In the genomic region with DNA sequence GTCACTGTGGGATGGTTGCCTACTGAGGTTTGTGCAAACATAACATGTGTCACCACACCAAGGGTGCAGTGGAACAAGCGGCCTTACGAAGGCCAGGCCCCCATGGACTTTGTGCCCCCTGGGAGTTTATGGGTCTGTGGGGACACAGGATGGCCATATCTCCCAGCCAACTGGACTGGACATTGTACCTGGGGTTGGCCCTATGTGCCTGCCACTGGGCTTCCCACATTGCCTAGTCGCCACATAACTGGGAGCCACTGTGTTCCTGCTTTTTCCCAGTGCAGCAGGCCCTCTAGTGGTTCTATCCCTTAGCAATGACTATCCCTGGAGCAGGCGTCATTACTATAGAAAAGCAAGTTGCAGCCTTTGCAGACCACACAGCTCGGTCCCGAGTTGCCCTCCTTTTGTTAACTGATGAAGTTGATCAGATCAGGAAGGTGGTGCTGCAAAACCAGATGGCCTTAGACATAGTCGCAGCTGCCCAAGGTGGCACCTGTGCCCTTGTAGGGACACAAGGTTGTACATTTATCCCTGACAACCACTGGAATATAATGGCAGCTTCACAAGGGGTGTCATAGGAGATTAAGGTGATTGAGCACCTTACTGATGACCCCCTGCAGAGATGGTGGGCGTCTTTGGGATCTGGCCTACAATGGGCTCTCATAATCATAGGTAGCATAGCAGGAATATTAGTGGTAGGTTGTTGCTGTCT, we compare ENCODE assay signal across 1 cellular context.
A peak's percentile ranks its signal among the peaks of the same experiment; 100 is the strongest.
TF ChIP-seq lines count a peak whose summit lies in the region.

No MANE protein-coding gene starts in this region.

TF ChIP-seq in HepG2, 621 proteins besides CTCF, POLR2A, EP300 and RAD21 (continues in another document):
- TF ChIP-seq ZNF30 (CRISPR knock-in tag; IDR thresholded peaks at IDR 0.05) (no peak), ZMYM4 (CRISPR knock-in tag; IDR thresholded peaks at IDR 0.05) (peak; percentile 91), SIN3A (IDR thresholded peaks at IDR 0.05; ENCODE audit: borderline replicate concordance, low read depth, low read length) (0 out of 2 replicates have a peak, but pooled peaks have one; percentile 24), MIER3 (CRISPR knock-in tag; IDR thresholded peaks at IDR 0.05; ENCODE audit: borderline replicate concordance) (peak; percentile 62; the same call in 1 of the 2 replicates), SRY (CRISPR knock-in tag; IDR thresholded peaks at IDR 0.05) (0 out of 2 replicates have a peak, but pooled peaks have one; percentile 36), SOX5 (CRISPR knock-in tag; IDR thresholded peaks at IDR 0.05; ENCODE audit: borderline replicate concordance) (0 out of 2 replicates have a peak, but pooled peaks have one; percentile 13), ZNF121 (CRISPR knock-in tag; IDR thresholded peaks at IDR 0.05) (peak; percentile 51), YEATS4 (CRISPR knock-in tag; IDR thresholded peaks at IDR 0.05; ENCODE audit: borderline replicate concordance) (peak; percentile 72; the same call in 1 of the 2 replicates), PRMT3 (CRISPR knock-in tag; IDR thresholded peaks at IDR 0.05; ENCODE audit: borderline replicate concordance, low read depth) (no peak), SMAD9 (CRISPR knock-in tag; IDR thresholded peaks at IDR 0.05) (0 out of 2 replicates have a peak, but pooled peaks have one; percentile 37), ZNF205 (CRISPR knock-in tag; IDR thresholded peaks at IDR 0.05) (peak; percentile 51; the same call in 1 of the 2 replicates), RELA (CRISPR knock-in tag; IDR thresholded peaks at IDR 0.05) (no peak), TEAD2 (CRISPR knock-in tag; IDR thresholded peaks at IDR 0.05) (no peak), ADNP (CRISPR knock-in tag; IDR thresholded peaks at IDR 0.05) (0 out of 2 replicates have a peak, but pooled peaks have one; percentile 38), ZNF501 (CRISPR knock-in tag; IDR thresholded peaks at IDR 0.05) (peak; percentile 66), NFYC (CRISPR knock-in tag; IDR thresholded peaks at IDR 0.05) (0 out of 2 replicates have a peak, but pooled peaks have one; percentile 12), GFI1 (CRISPR knock-in tag; IDR thresholded peaks at IDR 0.05; ENCODE audit: borderline replicate concordance) (peak; percentile 77; the same call in 1 of the 2 replicates), FOSL2 (CRISPR knock-in tag; IDR thresholded peaks at IDR 0.05) (peak; percentile 41; the same call in 1 of the 2 replicates), STAG1 (CRISPR knock-in tag; IDR thresholded peaks at IDR 0.05) (peak; percentile 96), SMC3 (IDR thresholded peaks at IDR 0.05; ENCODE audit: low read length) (peak; percentile 91), HOXA5 (CRISPR knock-in tag; IDR thresholded peaks at IDR 0.05) (peak; percentile 81)
- TF ChIP-seq, protein P1, sequence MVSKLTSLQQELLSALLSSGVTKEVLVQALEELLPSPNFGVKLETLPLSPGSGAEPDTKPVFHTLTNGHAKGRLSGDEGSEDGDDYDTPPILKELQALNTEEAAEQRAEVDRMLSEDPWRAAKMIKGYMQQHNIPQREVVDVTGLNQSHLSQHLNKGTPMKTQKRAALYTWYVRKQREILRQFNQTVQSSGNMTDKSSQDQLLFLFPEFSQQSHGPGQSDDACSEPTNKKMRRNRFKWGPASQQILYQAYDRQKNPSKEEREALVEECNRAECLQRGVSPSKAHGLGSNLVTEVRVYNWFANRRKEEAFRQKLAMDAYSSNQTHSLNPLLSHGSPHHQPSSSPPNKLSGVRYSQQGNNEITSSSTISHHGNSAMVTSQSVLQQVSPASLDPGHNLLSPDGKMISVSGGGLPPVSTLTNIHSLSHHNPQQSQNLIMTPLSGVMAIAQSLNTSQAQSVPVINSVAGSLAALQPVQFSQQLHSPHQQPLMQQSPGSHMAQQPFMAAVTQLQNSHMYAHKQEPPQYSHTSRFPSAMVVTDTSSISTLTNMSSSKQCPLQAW (CRISPR knock-in tag; IDR thresholded peaks at IDR 0.05), result peak; percentile 79
- TF ChIP-seq, protein P2, sequence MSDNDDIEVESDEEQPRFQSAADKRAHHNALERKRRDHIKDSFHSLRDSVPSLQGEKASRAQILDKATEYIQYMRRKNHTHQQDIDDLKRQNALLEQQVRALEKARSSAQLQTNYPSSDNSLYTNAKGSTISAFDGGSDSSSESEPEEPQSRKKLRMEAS (IDR thresholded peaks at IDR 0.05), result peak; percentile 50
- TF ChIP-seq, protein P3, sequence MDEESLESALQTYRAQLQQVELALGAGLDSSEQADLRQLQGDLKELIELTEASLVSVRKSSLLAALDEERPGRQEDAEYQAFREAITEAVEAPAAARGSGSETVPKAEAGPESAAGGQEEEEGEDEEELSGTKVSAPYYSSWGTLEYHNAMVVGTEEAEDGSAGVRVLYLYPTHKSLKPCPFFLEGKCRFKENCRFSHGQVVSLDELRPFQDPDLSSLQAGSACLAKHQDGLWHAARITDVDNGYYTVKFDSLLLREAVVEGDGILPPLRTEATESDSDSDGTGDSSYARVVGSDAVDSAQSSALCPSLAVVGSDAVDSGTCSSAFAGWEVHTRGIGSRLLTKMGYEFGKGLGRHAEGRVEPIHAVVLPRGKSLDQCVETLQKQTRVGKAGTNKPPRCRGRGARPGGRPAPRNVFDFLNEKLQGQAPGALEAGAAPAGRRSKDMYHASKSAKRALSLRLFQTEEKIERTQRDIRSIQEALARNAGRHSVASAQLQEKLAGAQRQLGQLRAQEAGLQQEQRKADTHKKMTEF (CRISPR knock-in tag; IDR thresholded peaks at IDR 0.05), result peak; percentile 60; the same call in 1 of the 2 replicates
- TF ChIP-seq, protein P4, sequence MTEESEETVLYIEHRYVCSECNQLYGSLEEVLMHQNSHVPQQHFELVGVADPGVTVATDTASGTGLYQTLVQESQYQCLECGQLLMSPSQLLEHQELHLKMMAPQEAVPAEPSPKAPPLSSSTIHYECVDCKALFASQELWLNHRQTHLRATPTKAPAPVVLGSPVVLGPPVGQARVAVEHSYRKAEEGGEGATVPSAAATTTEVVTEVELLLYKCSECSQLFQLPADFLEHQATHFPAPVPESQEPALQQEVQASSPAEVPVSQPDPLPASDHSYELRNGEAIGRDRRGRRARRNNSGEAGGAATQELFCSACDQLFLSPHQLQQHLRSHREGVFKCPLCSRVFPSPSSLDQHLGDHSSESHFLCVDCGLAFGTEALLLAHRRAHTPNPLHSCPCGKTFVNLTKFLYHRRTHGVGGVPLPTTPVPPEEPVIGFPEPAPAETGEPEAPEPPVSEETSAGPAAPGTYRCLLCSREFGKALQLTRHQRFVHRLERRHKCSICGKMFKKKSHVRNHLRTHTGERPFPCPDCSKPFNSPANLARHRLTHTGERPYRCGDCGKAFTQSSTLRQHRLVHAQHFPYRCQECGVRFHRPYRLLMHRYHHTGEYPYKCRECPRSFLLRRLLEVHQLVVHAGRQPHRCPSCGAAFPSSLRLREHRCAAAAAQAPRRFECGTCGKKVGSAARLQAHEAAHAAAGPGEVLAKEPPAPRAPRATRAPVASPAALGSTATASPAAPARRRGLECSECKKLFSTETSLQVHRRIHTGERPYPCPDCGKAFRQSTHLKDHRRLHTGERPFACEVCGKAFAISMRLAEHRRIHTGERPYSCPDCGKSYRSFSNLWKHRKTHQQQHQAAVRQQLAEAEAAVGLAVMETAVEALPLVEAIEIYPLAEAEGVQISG (CRISPR knock-in tag; IDR thresholded peaks at IDR 0.05), result peak; percentile 76
- TF ChIP-seq, protein P5, sequence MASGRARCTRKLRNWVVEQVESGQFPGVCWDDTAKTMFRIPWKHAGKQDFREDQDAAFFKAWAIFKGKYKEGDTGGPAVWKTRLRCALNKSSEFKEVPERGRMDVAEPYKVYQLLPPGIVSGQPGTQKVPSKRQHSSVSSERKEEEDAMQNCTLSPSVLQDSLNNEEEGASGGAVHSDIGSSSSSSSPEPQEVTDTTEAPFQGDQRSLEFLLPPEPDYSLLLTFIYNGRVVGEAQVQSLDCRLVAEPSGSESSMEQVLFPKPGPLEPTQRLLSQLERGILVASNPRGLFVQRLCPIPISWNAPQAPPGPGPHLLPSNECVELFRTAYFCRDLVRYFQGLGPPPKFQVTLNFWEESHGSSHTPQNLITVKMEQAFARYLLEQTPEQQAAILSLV (CRISPR knock-in tag; IDR thresholded peaks at IDR 0.05; ENCODE audit: borderline replicate concordance), result 0 out of 2 replicates have a peak, but pooled peaks have one; percentile 30
- TF ChIP-seq, protein P6, sequence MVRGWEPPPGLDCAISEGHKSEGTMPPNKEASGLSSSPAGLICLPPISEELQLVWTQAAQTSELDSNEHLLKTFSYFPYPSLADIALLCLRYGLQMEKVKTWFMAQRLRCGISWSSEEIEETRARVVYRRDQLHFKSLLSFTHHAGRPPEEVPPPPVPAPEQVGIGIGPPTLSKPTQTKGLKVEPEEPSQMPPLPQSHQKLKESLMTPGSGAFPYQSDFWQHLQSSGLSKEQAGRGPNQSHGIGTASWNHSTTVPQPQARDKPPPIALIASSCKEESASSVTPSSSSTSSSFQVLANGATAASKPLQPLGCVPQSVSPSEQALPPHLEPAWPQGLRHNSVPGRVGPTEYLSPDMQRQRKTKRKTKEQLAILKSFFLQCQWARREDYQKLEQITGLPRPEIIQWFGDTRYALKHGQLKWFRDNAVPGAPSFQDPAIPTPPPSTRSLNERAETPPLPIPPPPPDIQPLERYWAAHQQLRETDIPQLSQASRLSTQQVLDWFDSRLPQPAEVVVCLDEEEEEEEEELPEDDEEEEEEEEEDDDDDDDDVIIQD (CRISPR knock-in tag; IDR thresholded peaks at IDR 0.05; ENCODE audit: low read depth), result peak; percentile 38
- TF ChIP-seq, protein P7, sequence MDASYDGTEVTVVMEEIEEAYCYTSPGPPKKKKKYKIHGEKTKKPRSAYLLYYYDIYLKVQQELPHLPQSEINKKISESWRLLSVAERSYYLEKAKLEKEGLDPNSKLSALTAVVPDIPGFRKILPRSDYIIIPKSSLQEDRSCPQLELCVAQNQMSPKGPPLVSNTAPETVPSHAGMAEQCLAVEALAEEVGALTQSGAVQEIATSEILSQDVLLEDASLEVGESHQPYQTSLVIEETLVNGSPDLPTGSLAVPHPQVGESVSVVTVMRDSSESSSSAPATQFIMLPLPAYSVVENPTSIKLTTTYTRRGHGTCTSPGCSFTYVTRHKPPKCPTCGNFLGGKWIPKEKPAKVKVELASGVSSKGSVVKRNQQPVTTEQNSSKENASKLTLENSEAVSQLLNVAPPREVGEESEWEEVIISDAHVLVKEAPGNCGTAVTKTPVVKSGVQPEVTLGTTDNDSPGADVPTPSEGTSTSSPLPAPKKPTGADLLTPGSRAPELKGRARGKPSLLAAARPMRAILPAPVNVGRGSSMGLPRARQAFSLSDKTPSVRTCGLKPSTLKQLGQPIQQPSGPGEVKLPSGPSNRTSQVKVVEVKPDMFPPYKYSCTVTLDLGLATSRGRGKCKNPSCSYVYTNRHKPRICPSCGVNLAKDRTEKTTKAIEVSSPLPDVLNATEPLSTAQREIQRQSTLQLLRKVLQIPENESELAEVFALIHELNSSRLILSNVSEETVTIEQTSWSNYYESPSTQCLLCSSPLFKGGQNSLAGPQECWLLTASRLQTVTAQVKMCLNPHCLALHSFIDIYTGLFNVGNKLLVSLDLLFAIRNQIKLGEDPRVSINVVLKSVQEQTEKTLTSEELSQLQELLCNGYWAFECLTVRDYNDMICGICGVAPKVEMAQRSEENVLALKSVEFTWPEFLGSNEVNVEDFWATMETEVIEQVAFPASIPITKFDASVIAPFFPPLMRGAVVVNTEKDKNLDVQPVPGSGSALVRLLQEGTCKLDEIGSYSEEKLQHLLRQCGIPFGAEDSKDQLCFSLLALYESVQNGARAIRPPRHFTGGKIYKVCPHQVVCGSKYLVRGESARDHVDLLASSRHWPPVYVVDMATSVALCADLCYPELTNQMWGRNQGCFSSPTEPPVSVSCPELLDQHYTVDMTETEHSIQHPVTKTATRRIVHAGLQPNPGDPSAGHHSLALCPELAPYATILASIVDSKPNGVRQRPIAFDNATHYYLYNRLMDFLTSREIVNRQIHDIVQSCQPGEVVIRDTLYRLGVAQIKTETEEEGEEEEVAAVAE (CRISPR knock-in tag; IDR thresholded peaks at IDR 0.05; ENCODE audit: borderline replicate concordance), result 0 out of 2 replicates have a peak, but pooled peaks have one; percentile 46
- TF ChIP-seq, protein P8, sequence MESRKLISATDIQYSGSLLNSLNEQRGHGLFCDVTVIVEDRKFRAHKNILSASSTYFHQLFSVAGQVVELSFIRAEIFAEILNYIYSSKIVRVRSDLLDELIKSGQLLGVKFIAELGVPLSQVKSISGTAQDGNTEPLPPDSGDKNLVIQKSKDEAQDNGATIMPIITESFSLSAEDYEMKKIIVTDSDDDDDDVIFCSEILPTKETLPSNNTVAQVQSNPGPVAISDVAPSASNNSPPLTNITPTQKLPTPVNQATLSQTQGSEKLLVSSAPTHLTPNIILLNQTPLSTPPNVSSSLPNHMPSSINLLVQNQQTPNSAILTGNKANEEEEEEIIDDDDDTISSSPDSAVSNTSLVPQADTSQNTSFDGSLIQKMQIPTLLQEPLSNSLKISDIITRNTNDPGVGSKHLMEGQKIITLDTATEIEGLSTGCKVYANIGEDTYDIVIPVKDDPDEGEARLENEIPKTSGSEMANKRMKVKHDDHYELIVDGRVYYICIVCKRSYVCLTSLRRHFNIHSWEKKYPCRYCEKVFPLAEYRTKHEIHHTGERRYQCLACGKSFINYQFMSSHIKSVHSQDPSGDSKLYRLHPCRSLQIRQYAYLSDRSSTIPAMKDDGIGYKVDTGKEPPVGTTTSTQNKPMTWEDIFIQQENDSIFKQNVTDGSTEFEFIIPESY (CRISPR knock-in tag; IDR thresholded peaks at IDR 0.05), result 0 out of 2 replicates have a peak, but pooled peaks have one; percentile 35
- TF ChIP-seq, protein P9, sequence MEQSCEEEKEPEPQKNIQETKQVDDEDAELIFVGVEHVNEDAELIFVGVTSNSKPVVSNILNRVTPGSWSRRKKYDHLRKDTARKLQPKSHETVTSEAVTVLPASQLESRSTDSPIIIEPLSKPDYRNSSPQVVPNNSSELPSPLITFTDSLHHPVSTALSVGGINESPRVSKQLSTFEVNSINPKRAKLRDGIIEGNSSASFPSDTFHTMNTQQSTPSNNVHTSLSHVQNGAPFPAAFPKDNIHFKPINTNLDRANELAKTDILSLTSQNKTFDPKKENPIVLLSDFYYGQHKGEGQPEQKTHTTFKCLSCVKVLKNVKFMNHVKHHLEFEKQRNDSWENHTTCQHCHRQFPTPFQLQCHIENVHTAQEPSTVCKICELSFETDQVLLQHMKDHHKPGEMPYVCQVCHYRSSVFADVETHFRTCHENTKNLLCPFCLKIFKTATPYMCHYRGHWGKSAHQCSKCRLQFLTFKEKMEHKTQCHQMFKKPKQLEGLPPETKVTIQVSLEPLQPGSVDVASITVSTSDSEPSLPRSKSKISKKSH (CRISPR knock-in tag; IDR thresholded peaks at IDR 0.05; ENCODE audit: borderline replicate concordance), result peak; percentile 32; the same call in 1 of the 2 replicates
- TF ChIP-seq, protein P10, sequence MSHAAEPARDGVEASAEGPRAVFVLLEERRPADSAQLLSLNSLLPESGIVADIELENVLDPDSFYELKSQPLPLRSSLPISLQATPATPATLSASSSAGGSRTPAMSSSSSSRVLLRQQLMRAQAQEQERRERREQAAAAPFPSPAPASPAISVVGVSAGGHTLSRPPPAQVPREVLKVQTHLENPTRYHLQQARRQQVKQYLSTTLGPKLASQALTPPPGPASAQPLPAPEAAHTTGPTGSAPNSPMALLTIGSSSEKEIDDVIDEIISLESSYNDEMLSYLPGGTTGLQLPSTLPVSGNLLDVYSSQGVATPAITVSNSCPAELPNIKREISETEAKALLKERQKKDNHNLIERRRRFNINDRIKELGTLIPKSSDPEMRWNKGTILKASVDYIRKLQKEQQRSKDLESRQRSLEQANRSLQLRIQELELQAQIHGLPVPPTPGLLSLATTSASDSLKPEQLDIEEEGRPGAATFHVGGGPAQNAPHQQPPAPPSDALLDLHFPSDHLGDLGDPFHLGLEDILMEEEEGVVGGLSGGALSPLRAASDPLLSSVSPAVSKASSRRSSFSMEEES (CRISPR knock-in tag; IDR thresholded peaks at IDR 0.05), result 0 out of 2 replicates have a peak, but pooled peaks have one; percentile 3
- TF ChIP-seq, protein P11, sequence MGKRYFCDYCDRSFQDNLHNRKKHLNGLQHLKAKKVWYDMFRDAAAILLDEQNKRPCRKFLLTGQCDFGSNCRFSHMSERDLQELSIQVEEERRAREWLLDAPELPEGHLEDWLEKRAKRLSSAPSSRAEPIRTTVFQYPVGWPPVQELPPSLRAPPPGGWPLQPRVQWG (CRISPR knock-in tag; IDR thresholded peaks at IDR 0.05; ENCODE audit: borderline replicate concordance, low read depth), result no peak
